In genomic region chr3:143849854-143850549, GRCh38 we compare ENCODE assay signal across 8 cellular contexts. TPM values are rescaled to one million over a fixed set of nuclear protein-coding genes. Genes with fewer than 3 reads are reported as not detected.
DNase-seq lines count a peak whose midpoint lies in the region; ATAC-seq, FAIRE-seq and TF ChIP-seq lines count a peak whose summit lies in the region.

No MANE protein-coding gene starts in this region.

- H3K4me2 ChIP-seq in endothelial cell of umbilical vein (ENCODE audit: insufficient read depth, low read length): peak overlapping the region; percentile 32

- dilution Hi-C loops in endothelial cell of umbilical vein (cut with MboI; ENCODE audit: extremely low pct_ligation_motif_present, low sequenced_read_pairs): no loop called here

- H3K36me3 ChIP-seq in endothelial cell of umbilical vein (ENCODE audit: control insufficient read depth in 2 of 2, extremely low read depth in 1 of 2, insufficient read depth in 2 of 2, low read length in 2 of 2): no peaks in the 10 kb centered on the region

- DNase-seq in Right ventricle myocardium superior (no peak), cardiac septum (ENCODE audit: low spot score) (no peak), endothelial cell of umbilical vein (ENCODE audit: low read depth, low spot score) (peak; percentile 77), stromal cell of bone marrow (ENCODE audit: low read depth) (peak; percentile 85), GM19240 (ENCODE audit: insufficient read length, low spot score) (no peak), cerebellum (ENCODE audit: low spot score) (no peak)
- no peak for DNase-seq in activated naive CD4-positive, alpha-beta T cell treated with Interleukin-2 at 50 U/mL for 16 hours

- H3K27me3 ChIP-seq in endothelial cell of umbilical vein (ENCODE audit: control insufficient read depth in 2 of 2, insufficient read depth in 2 of 2, low read length in 2 of 2): no peaks in the 10 kb centered on the region

- no peaks in the 10 kb centered on the region for H4K20me1 ChIP-seq in endothelial cell of umbilical vein (replicated peaks; ENCODE audit: control insufficient read depth, extremely low read depth, insufficient read depth, low read length)

- TF ChIP-seq POLR2A in endothelial cell of umbilical vein (IDR thresholded peaks at IDR 0.05; ENCODE audit: low read depth, low read length): no peak

- no TSS peak for BruUV-seq in endothelial cell of umbilical vein (replicated peaks; lab: Mats Ljungman, UMichigan)

- H2AFZ ChIP-seq in endothelial cell of umbilical vein (ENCODE audit: low read depth, low read length): no peak overlapping the region

- no peaks in the 10 kb centered on the region for H3K79me2 ChIP-seq in endothelial cell of umbilical vein (ENCODE audit: control insufficient read depth, insufficient read depth, low read length)

- H3K4me1 ChIP-seq in endothelial cell of umbilical vein (ENCODE audit: control insufficient read depth, extremely low read depth, insufficient read depth, low read length): peaks cover 15% of the 10 kb centered on the region

- H3K27ac ChIP-seq in endothelial cell of umbilical vein (ENCODE audit: insufficient read depth, low read depth, low read length): no peak overlapping the region

- peak; percentile 84 for FAIRE-seq in endothelial cell of umbilical vein (lab: Jason Lieb, UNC)

- CTCF ChIA-PET in endothelial cell of umbilical vein (lab: Charles Lee): interaction anchor here (0.8 to 1.5 kb wide), 5 partner anchors 9 to 122 kb away, joined by 3 read pairs; partner anchors contain the start of gene DIPK2A

- no peak overlapping the region for H3K9ac ChIP-seq in endothelial cell of umbilical vein (replicated peaks; ENCODE audit: extremely low read depth, insufficient read depth, low read length)

- no peak overlapping the region for H3K4me3 ChIP-seq in endothelial cell of umbilical vein (replicated peaks in 1 of 3; ENCODE audit: insufficient read depth in 1 of 3, low read depth in 1 of 3, low read length in 3 of 3)

- H3K9me1 ChIP-seq in endothelial cell of umbilical vein (replicated peaks; ENCODE audit: control insufficient read depth, extremely low read depth, insufficient read depth, low read length): no peaks in the 10 kb centered on the region

- TF ChIP-seq CTCF in endothelial cell of umbilical vein (IDR thresholded peaks at IDR 0.05; ENCODE audit: extremely low read depth in 1 of 2, insufficient read depth in 1 of 2, low read depth in 1 of 2, low read length in 2 of 2): no peak

- ATAC-seq in Right ventricle myocardium superior (ENCODE audit: poor library complexity) (peak; percentile 80), HG03469 (IDR thresholded peaks at IDR 0.05; ENCODE audit: unreplicated experiment) (peak; percentile 58)

- H3K9me3 ChIP-seq in endothelial cell of umbilical vein (replicated peaks; ENCODE audit: control insufficient read depth, insufficient read depth, low read length): no peaks in the 10 kb centered on the region

- POLR2A ChIA-PET in endothelial cell of umbilical vein (lab: Charles Lee): interaction anchor here (1.0 kb wide), 1 partner anchor 121 kb away, joined by 3 read pairs; the partner anchor contains the start of gene DIPK2A

- intact Hi-C loops in Right ventricle myocardium superior (cut with DNase I): no loop called here
- intact Hi-C loops in cardiac septum (cut with DNase I): no loop called here
- intact Hi-C loops in endothelial cell of umbilical vein (cut with micrococcal nuclease): loop anchor here (2.0 kb wide), 1 partner anchor 19 kb away; no protein-coding TSS in a partner anchor

TF ChIP-seq in endothelial cell of umbilical vein, 7 proteins besides CTCF, POLR2A, EP300 and RAD21:
- TF ChIP-seq MYC (IDR thresholded peaks at IDR 0.05; ENCODE audit: low read depth, low read length) (no peak), GATA2 (IDR thresholded peaks at IDR 0.05; ENCODE audit: insufficient read depth, insufficient read length, low read depth, low read length) (no peak), EZH2 (IDR thresholded peaks at IDR 0.05; ENCODE audit: borderline replicate concordance, low read depth, low read length, severe bottlenecking) (no peak), POLR2AphosphoS5 (IDR thresholded peaks at IDR 0.05; ENCODE audit: insufficient read depth, low read depth, low read length) (no peak), FOS (IDR thresholded peaks at IDR 0.05; ENCODE audit: borderline replicate concordance, insufficient read depth, low read length) (peak; percentile 33), MAX (IDR thresholded peaks at IDR 0.05; ENCODE audit: insufficient read depth, insufficient read length) (no peak), JUN (IDR thresholded peaks at IDR 0.05; ENCODE audit: borderline replicate concordance, insufficient read depth, insufficient read length, low read depth) (peak; percentile 23)
TF ChIP-seq in endothelial cell of umbilical vein: peak in this region for 2.

RNA-seq across cellular contexts. Expression of gene SLC9A9, which starts 1.7 kb away (rescaled TPM):
- total RNA-seq in Right ventricle myocardium superior (7.2 TPM), cardiac septum (3.6 TPM), endothelial cell of umbilical vein (1.3 and 1.5 TPM in 2 replicates), cerebellum (14.4 TPM)
- 1.8 TPM in 2 replicates for polyA plus RNA-seq in endothelial cell of umbilical vein
- 1.2 and 1.5 TPM in 2 replicates for polyA plus RNA-seq in endothelial cell of umbilical vein (2011; cell fraction: cytosol; rRNA removed)
- 2.1 and 2.3 TPM in 2 replicates for polyA plus RNA-seq in endothelial cell of umbilical vein (2011; cell fraction: nucleus; rRNA removed)
- 0.16 and 0.59 TPM in 2 replicates for polyA plus RNA-seq in endothelial cell of umbilical vein (2012)
- 5.3 and 15.1 TPM in 2 replicates for polyA minus RNA-seq in endothelial cell of umbilical vein
- not detected for polyA minus RNA-seq in endothelial cell of umbilical vein (2011; cell fraction: cytosol; rRNA and poly(A)+ RNA removed)
- polyA minus RNA-seq in endothelial cell of umbilical vein (2011; cell fraction: nucleus; rRNA and poly(A)+ RNA removed): 13.7 and 19.2 TPM in 2 replicates

Comparison
In these comparisons a context has a peak if more than half of its experiments do, and no peak if none do; other contexts are left out.
1. DNase-seq: peak in endothelial cell of umbilical vein (single experiment) and stromal cell of bone marrow (single experiment); none in Right ventricle myocardium superior (single experiment), cardiac septum (single experiment), activated naive CD4-positive, alpha-beta T cell treated with Interleukin-2 at 50 U/mL for 16 hours (single experiment), GM19240 (single experiment) and cerebellum (single experiment).